In genomic region chr2:201261471-201261870, GRCh38 we compare ENCODE assay signal across 10 cellular contexts. TPM values are rescaled to one million over a fixed set of nuclear protein-coding genes. Genes with fewer than 3 reads are reported as not detected.
DNase-seq lines count a peak whose midpoint lies in the region; FAIRE-seq and TF ChIP-seq lines count a peak whose summit lies in the region.
"Had no signal": no experiment of that assay in that cellular context is flagged by ENCODE, and none has a peak within 500 bp of the region (broad histone marks: within the 10 kb centered on the region; RNA-seq: fewer than 3 reads in every experiment).

No MANE protein-coding gene starts in this region.

- H4K20me1 ChIP-seq in DOHH2 (ENCODE audit: control insufficient read depth, insufficient read depth, low read depth, low read length): peaks cover 3% of the 10 kb centered on the region

- H3K4me3 ChIP-seq in DOHH2 (ENCODE audit: low read length) (peak overlapping the region; percentile 88), skin epidermis (peak overlapping the region; percentile 22 to 42 (median 29))

- H3K27ac ChIP-seq in DOHH2 (ENCODE audit: low read depth, low read length) (no peak overlapping the region), skin epidermis (peak overlapping the region in 13 of 21 experiments; percentile 28 to 97 (median 91))

- no peaks in the 10 kb centered on the region for H3K27me3 Mint-ChIP-seq in T-helper 2 cell treated with Interferon-gamma antibody and Interleukin-4, amounts not matched to agents 5 μg/mL and 100 μg/mL, for 36 hours (ENCODE audit: low read depth)
- H3K27me3 Mint-ChIP-seq in activated naive CD8-positive, alpha-beta T cell treated with anti-CD3 and anti-CD28 coated beads for 36 hours: no peaks in the 10 kb centered on the region

- H3K4me1 ChIP-seq in DOHH2 (ENCODE audit: control insufficient read depth, low read length): peaks cover 52% of the 10 kb centered on the region

- no peaks in the 10 kb centered on the region for H3K9me3 ChIP-seq in DOHH2 (ENCODE audit: control insufficient read depth, insufficient read depth, low read length)

- TF ChIP-seq CTCF in DOHH2 (IDR thresholded peaks at IDR 0.05; ENCODE audit: low read depth, low read length, poor library complexity, severe bottlenecking): peak; percentile 10

- H3K4me1 Mint-ChIP-seq in T-helper 2 cell treated with Interferon-gamma antibody and Interleukin-4, amounts not matched to agents 5 μg/mL and 100 μg/mL, for 36 hours (ENCODE audit: low read depth): peaks cover 64% of the 10 kb centered on the region
- H3K4me1 Mint-ChIP-seq in activated naive CD8-positive, alpha-beta T cell treated with anti-CD3 and anti-CD28 coated beads for 36 hours: peaks cover 79% of the 10 kb centered on the region

- no peaks in the 10 kb centered on the region for H3K27me3 ChIP-seq in DOHH2 (ENCODE audit: control insufficient read depth, low read length)

- no peaks in the 10 kb centered on the region for H3K9me3 Mint-ChIP-seq in T-helper 2 cell treated with Interferon-gamma antibody and Interleukin-4, amounts not matched to agents 5 μg/mL and 100 μg/mL, for 36 hours
- no peaks in the 10 kb centered on the region for H3K9me3 Mint-ChIP-seq in activated naive CD8-positive, alpha-beta T cell treated with anti-CD3 and anti-CD28 coated beads for 36 hours

- peaks cover 68% of the 10 kb centered on the region for H3K79me2 ChIP-seq in DOHH2 (ENCODE audit: control insufficient read depth, low read length)

- H3K36me3 ChIP-seq in DOHH2 (ENCODE audit: control insufficient read depth, low read length): peaks cover 7% of the 10 kb centered on the region

- peaks cover 33% of the 10 kb centered on the region for H3K36me3 Mint-ChIP-seq in T-helper 2 cell treated with Interferon-gamma antibody and Interleukin-4, amounts not matched to agents 5 μg/mL and 100 μg/mL, for 36 hours (ENCODE audit: low read depth)
- peaks cover 38% of the 10 kb centered on the region for H3K36me3 Mint-ChIP-seq in activated naive CD8-positive, alpha-beta T cell treated with anti-CD3 and anti-CD28 coated beads for 36 hours

- peaks cover 15% of the 10 kb centered on the region for H3F3A ChIP-seq in DOHH2 (ENCODE audit: control insufficient read depth, insufficient read depth)

- peak overlapping the region; percentile 99 for H3K27ac Mint-ChIP-seq in T-helper 2 cell treated with Interferon-gamma antibody and Interleukin-4, amounts not matched to agents 5 μg/mL and 100 μg/mL, for 36 hours
- peak overlapping the region; percentile 96 for H3K27ac Mint-ChIP-seq in activated naive CD8-positive, alpha-beta T cell treated with anti-CD3 and anti-CD28 coated beads for 36 hours

- FAIRE-seq in H54 (lab: Jason Lieb, UNC) (no peak), HTR-8/SVneo (lab: Jason Lieb, UNC) (no peak)

- peak; percentile 41 for DNase-seq in T-helper 2 cell treated with Interferon-gamma antibody and Interleukin-4, amounts not matched to agents 5 μg/mL and 100 μg/mL, for 36 hours (ENCODE audit: low spot score)
- peak; percentile 61 for DNase-seq in activated naive CD8-positive, alpha-beta T cell treated with anti-CD3 and anti-CD28 coated beads for 36 hours
- DNase-seq in H54 (ENCODE audit: insufficient read length, low spot score) (no peak), germinal center (ENCODE audit: low spot score) (no peak), HTR-8/SVneo (ENCODE audit: insufficient read length, low spot score) (no peak), NCI-H1092 (lab: John Stamatoyannopoulos, UW) (no peak)
- DNase-seq: DMS153, retina had no signal

- no peaks in the 10 kb centered on the region for H3K9me2 ChIP-seq in DOHH2 (replicated peaks; ENCODE audit: control insufficient read depth, low read length)

- no peak for TF ChIP-seq POLR2A in H54 (IDR thresholded peaks at IDR 0.05; ENCODE audit: low read depth, low read length)

- peak overlapping the region; percentile 93 for H3K4me2 ChIP-seq in DOHH2 (ENCODE audit: low read length)

- peak overlapping the region; percentile 100 for H3K4me3 Mint-ChIP-seq in T-helper 2 cell treated with Interferon-gamma antibody and Interleukin-4, amounts not matched to agents 5 μg/mL and 100 μg/mL, for 36 hours
- H3K4me3 Mint-ChIP-seq in activated naive CD8-positive, alpha-beta T cell treated with anti-CD3 and anti-CD28 coated beads for 36 hours: peak overlapping the region; percentile 91

RNA-seq across cellular contexts. Expression of gene CASP8, which starts 1.1 kb away (rescaled TPM):
- total RNA-seq in activated naive CD8-positive, alpha-beta T cell treated with anti-CD3 and anti-CD28 coated beads for 36 hours: 10 to 100 TPM; 36.2 to 37.9 TPM

Comparison
In these comparisons a context has a peak if more than half of its experiments do, and no peak if none do; other contexts are left out.
1. DNase-seq: peak in T-helper 2 cell treated with Interferon-gamma antibody and Interleukin-4, amounts not matched to agents 5 μg/mL and 100 μg/mL, for 36 hours (single experiment) and activated naive CD8-positive, alpha-beta T cell treated with anti-CD3 and anti-CD28 coated beads for 36 hours (single experiment); none in H54 (single experiment), germinal center (single experiment), HTR-8/SVneo (single experiment) and NCI-H1092 (single experiment).